Comparison of ENCODE assay signal across 1 cellular context in genomic region chr3:193869221-193870201, GRCh38.
A peak's percentile ranks its signal among the peaks of the same experiment; 100 is the strongest.
TF ChIP-seq lines count a peak whose summit lies in the region.

No MANE protein-coding gene starts in this region.

TF ChIP-seq in WTC11, 78 proteins besides CTCF, POLR2A, EP300 and RAD21 (continued from another document):
- TF ChIP-seq ZNF532 (CRISPR knock-in tag; IDR thresholded peaks at IDR 0.05; ENCODE audit: borderline replicate concordance): no peak
- TF ChIP-seq TEAD1 (CRISPR knock-in tag; IDR thresholded peaks at IDR 0.05): no peak
- TF ChIP-seq HMGA2 (CRISPR knock-in tag; IDR thresholded peaks at IDR 0.05): no peak
- TF ChIP-seq KAT7 (CRISPR knock-in tag; IDR thresholded peaks at IDR 0.05; ENCODE audit: borderline replicate concordance): no peak
- TF ChIP-seq FOXP4 (CRISPR knock-in tag; IDR thresholded peaks at IDR 0.05): peak; percentile 37; the same call in 1 of the 2 replicates
- TF ChIP-seq ZNF423 (CRISPR knock-in tag; IDR thresholded peaks at IDR 0.05): peak; percentile 45; the same call in 1 of the 2 replicates
- TF ChIP-seq NR2C2 (CRISPR knock-in tag; IDR thresholded peaks at IDR 0.05): no peak
- peak; percentile 49; the same call in 1 of the 2 replicates for TF ChIP-seq ETV6 (CRISPR knock-in tag; IDR thresholded peaks at IDR 0.05)
- TF ChIP-seq ZMAT4 (CRISPR knock-in tag; IDR thresholded peaks at IDR 0.05): no peak
- 0 out of 2 replicates have a peak, but pooled peaks have one; percentile 0 for TF ChIP-seq E2F5 (CRISPR knock-in tag; IDR thresholded peaks at IDR 0.05)
- no peak for TF ChIP-seq ATF3 (CRISPR knock-in tag; conservative IDR thresholded peaks at IDR 0.05)
- TF ChIP-seq JAZF1 (CRISPR knock-in tag; IDR thresholded peaks at IDR 0.05): no peak
- TF ChIP-seq MYBL2 (CRISPR knock-in tag; IDR thresholded peaks at IDR 0.05): no peak
- TF ChIP-seq ZNF281 (CRISPR knock-in tag; IDR thresholded peaks at IDR 0.05): no peak
- TF ChIP-seq FOXK1 (CRISPR knock-in tag; IDR thresholded peaks at IDR 0.05): 0 out of 2 replicates have a peak, but pooled peaks have one; percentile 22
- no peak for TF ChIP-seq ZSCAN18 (CRISPR knock-in tag; IDR thresholded peaks at IDR 0.05)
- 0 out of 2 replicates have a peak, but pooled peaks have one; percentile 29 for TF ChIP-seq MAX (CRISPR knock-in tag; IDR thresholded peaks at IDR 0.05)
- no peak for TF ChIP-seq ZNF671 (CRISPR knock-in tag; IDR thresholded peaks at IDR 0.05)
- TF ChIP-seq JUN (CRISPR knock-in tag; IDR thresholded peaks at IDR 0.05): no peak
